ENCODE assay signal across 8 cellular contexts in the genomic region with DNA sequence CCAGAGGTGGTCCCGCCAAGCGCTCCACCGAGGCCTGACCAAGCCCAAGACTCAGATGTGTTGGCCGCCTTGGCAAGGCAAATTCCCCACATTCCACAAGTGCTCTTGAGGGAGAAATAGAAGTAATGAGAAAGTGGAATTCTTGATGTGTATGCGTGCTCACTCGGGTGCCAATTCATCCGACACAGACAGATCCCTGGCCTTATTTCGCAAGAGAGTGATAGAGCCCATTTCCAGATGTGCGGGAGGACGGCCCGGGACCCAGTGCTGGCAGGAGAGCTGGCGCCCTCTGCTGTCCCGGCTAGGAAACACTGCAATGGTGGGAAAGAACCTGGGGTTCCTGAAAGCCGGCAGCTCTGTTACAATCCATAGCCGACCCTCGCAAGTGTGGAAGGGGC.
DNase-seq lines count a peak whose midpoint lies in the region; ATAC-seq and FAIRE-seq lines count a peak whose summit lies in the region.

No MANE protein-coding gene starts in this region.

- DNase-seq in NCI-H1417 (lab: John Stamatoyannopoulos, UW): peak; percentile 35 to 87 (median 72)
- no peak for DNase-seq in NCI-H1417 treated with DMSO at 0.1 percent for 48 hours (lab: John Stamatoyannopoulos, UW)
- DNase-seq in NCI-H1092 (lab: John Stamatoyannopoulos, UW): peak; percentile 15
- peak; percentile 64 for DNase-seq in T1000 (lab: John Stamatoyannopoulos, UW)
- peak; percentile 94 for DNase-seq in astrocyte of the hippocampus (ENCODE audit: low read depth, low spot score)
- DNase-seq in small intestine: peak; percentile 74

- H3K36me3 ChIP-seq in iPS-20b (ENCODE audit: insufficient read depth, low read depth, low read length) (no peaks in the 10 kb centered on the region), small intestine (ENCODE audit: control insufficient read depth in 2 of 2, insufficient read depth in 2 of 2, low read length in 2 of 2) (no peaks in the 10 kb centered on the region)

- no peak for ATAC-seq in GM18520 (IDR thresholded peaks at IDR 0.05; ENCODE audit: unreplicated experiment)

- H3K27ac ChIP-seq in iPS-20b (ENCODE audit: low read length) (peak overlapping the region; percentile 34), small intestine (ENCODE audit: low read depth in 1 of 2, low read length in 1 of 2) (peak overlapping the region in 1 of 2 donors; percentile 33)

- WGBS in small intestine, 3 donors: 23 to 29% (median 25%) methylated on average over 16 of the region's 16 CpGs

- H3K27me3 ChIP-seq in iPS-20b (ENCODE audit: insufficient read depth, low read length) (no peaks in the 10 kb centered on the region), small intestine (ENCODE audit: control insufficient read depth in 2 of 2, insufficient read depth in 2 of 2, low read length in 2 of 2) (no peaks in the 10 kb centered on the region)

- no peaks in the 10 kb centered on the region for H3K9me3 ChIP-seq in iPS-20b (ENCODE audit: insufficient read depth, low read depth, low read length)
- H3K9me3 ChIP-seq in small intestine (ENCODE audit: control insufficient read depth, low read depth): no peaks in the 10 kb centered on the region

- peak overlapping the region; percentile 33; the same call in 1 of the 2 replicates for H3K9ac ChIP-seq in iPS-20b (ENCODE audit: low read depth, low read length)

- H3K4me1 ChIP-seq in iPS-20b (ENCODE audit: insufficient read depth, low read length): peaks cover 25% of the 10 kb centered on the region; the same call in 1 of the 2 replicates
- H3K4me1 ChIP-seq in small intestine (ENCODE audit: control insufficient read depth in 2 of 2, insufficient read depth in 1 of 2, low read depth in 1 of 2, low read length in 1 of 2): no peaks in the 10 kb centered on the region

- no peak overlapping the region for H3K4me3 ChIP-seq in iPS-20b (ENCODE audit: low read length)
- no peak overlapping the region for H3K4me3 ChIP-seq in small intestine (ENCODE audit: low read depth in 1 of 2, low read length in 2 of 2)

- no peak for FAIRE-seq in small intestine (lab: Jason Lieb, UNC)
